In genomic region chr1:62625415-62625814, GRCh38 we compare ENCODE assay signal across 11 cellular contexts. TPM values are rescaled to one million over a fixed set of nuclear protein-coding genes. Genes with fewer than 3 reads are reported as not detected.
DNase-seq lines count a peak whose midpoint lies in the region; ATAC-seq and TF ChIP-seq lines count a peak whose summit lies in the region.
"Had no signal": no experiment of that assay in that cellular context is flagged by ENCODE, and none has a peak within 500 bp of the region (broad histone marks: within the 10 kb centered on the region; RNA-seq: fewer than 3 reads in every experiment).

No MANE protein-coding gene starts in this region.

- H3K27ac Mint-ChIP-seq in osteocyte (ENCODE audit: unreplicated experiment) (peak overlapping the region; percentile 9), immature natural killer cell (no peak overlapping the region)

- H3K27me3 ChIP-seq in dorsolateral prefrontal cortex, result no peaks in the 10 kb centered on the region
- no peaks in the 10 kb centered on the region for H3K27me3 ChIP-seq in neuronal stem cell (ENCODE audit: control insufficient read depth in 3 of 3, insufficient read depth in 3 of 3, low read depth in 1 of 3, low read length in 3 of 3)

- peaks cover 3% of the 10 kb centered on the region for H3K79me1 ChIP-seq in neuronal stem cell (ENCODE audit: low read depth, low read length)

- intact Hi-C loops in dorsolateral prefrontal cortex (cut with DNase I), result no loop called here

- H3K23ac ChIP-seq in neuronal stem cell (ENCODE audit: low read depth, low read length, poor library complexity), result no peak overlapping the region

- no peak overlapping the region for H3K9ac ChIP-seq in neuronal stem cell (ENCODE audit: low read depth, low read length, poor library complexity)

- H3K4me1 ChIP-seq in neuronal stem cell (ENCODE audit: control insufficient read depth in 2 of 2, insufficient read depth in 1 of 2, low read depth in 1 of 2, low read length in 2 of 2), result no peaks in the 10 kb centered on the region

- DNase-seq in NCI-H82 (lab: John Stamatoyannopoulos, UW) (peak; percentile 33), osteocyte (ENCODE audit: extremely low spot score, unreplicated experiment) (no peak), dorsolateral prefrontal cortex (no peak), immature natural killer cell (no peak), neuronal stem cell (ENCODE audit: low spot score) (no peak)
- DNase-seq: activated naive CD4-positive, alpha-beta T cell; DMS153; NCI-H510A had no signal

- H3K9me3 Mint-ChIP-seq in osteocyte (ENCODE audit: unreplicated experiment) (peaks cover 9% of the 10 kb centered on the region), immature natural killer cell (no peaks in the 10 kb centered on the region)

- peaks cover 33% of the 10 kb centered on the region for H3K4me1 Mint-ChIP-seq in osteocyte (ENCODE audit: unreplicated experiment)
- no peaks in the 10 kb centered on the region for H3K4me1 Mint-ChIP-seq in immature natural killer cell

- H3K27ac ChIP-seq in dorsolateral prefrontal cortex (no peak overlapping the region), neuronal stem cell (replicated peaks; ENCODE audit: low read length) (no peak overlapping the region)

- H3K36me3 ChIP-seq in neuronal stem cell (replicated peaks in 1 of 2; ENCODE audit: control insufficient read depth in 2 of 2, insufficient read depth in 2 of 2, low read length in 2 of 2), result peaks cover 7 to 75% of the 10 kb centered on the region in 2 donors

- no peak overlapping the region for H2AK5ac ChIP-seq in neuronal stem cell (ENCODE audit: low read depth, low read length)

- no peak overlapping the region for H2BK12ac ChIP-seq in neuronal stem cell (ENCODE audit: low read length)

- no peak overlapping the region for H2BK120ac ChIP-seq in neuronal stem cell (ENCODE audit: low read depth, low read length)

- ATAC-seq in GM18867 (IDR thresholded peaks at IDR 0.05; ENCODE audit: unreplicated experiment) (peak; percentile 70), HG02852 (IDR thresholded peaks at IDR 0.05; ENCODE audit: unreplicated experiment) (peak; percentile 79)

- H3K18ac ChIP-seq in neuronal stem cell (ENCODE audit: low read length), result no peak overlapping the region

- H3K27me3 Mint-ChIP-seq in osteocyte (ENCODE audit: unreplicated experiment) (no peaks in the 10 kb centered on the region), immature natural killer cell (ENCODE audit: low read depth in 3 of 3) (peaks cover 0 to 1% (median 0%) of the 10 kb centered on the region in 3 donors)

- no peak overlapping the region for H2BK5ac ChIP-seq in neuronal stem cell (ENCODE audit: low read length)

- H3K4ac ChIP-seq in neuronal stem cell (ENCODE audit: low read length), result no peak overlapping the region

- no peak overlapping the region for H3K4me3 ChIP-seq in dorsolateral prefrontal cortex
- no peak overlapping the region for H3K4me3 ChIP-seq in neuronal stem cell (ENCODE audit: low read length in 2 of 2)

- peaks cover 44% of the 10 kb centered on the region for H3K36me3 Mint-ChIP-seq in osteocyte (ENCODE audit: unreplicated experiment)
- peaks cover 0 to 5% (median 4%) of the 10 kb centered on the region in 3 donors for H3K36me3 Mint-ChIP-seq in immature natural killer cell

- no CpG with 5 or more reads among the region's 1 CpG for WGBS in neuronal stem cell (ENCODE audit: extremely low coverage in 2 of 2, insufficient read length in 2 of 2, insufficient replicate concordance in 1 of 2), 2 donors

- H2AFZ ChIP-seq in neuronal stem cell (ENCODE audit: low read length), result no peak overlapping the region

- H4K91ac ChIP-seq in neuronal stem cell (ENCODE audit: low read depth, low read length, poor library complexity), result no peak overlapping the region

- H3K4me3 Mint-ChIP-seq in osteocyte (ENCODE audit: unreplicated experiment) (no peak overlapping the region), immature natural killer cell (no peak overlapping the region)

- H3K4me2 ChIP-seq in neuronal stem cell (ENCODE audit: insufficient read depth, low read length, poor library complexity, severe bottlenecking), result no peak overlapping the region

- H3K14ac ChIP-seq in neuronal stem cell (ENCODE audit: low read length), result no peak overlapping the region

- TF ChIP-seq CTCF in osteocyte (IDR thresholded peaks at IDR 0.05) (no peak), dorsolateral prefrontal cortex (IDR thresholded peaks at IDR 0.05 in 54 of 56, conservative IDR thresholded peaks at IDR 0.05 in 2 of 56; ENCODE audit: low read depth in 1 of 56, partially characterized antibody in 56 of 56) (no peak)

- H2BK15ac ChIP-seq in neuronal stem cell (ENCODE audit: low read length), result no peak overlapping the region

- peaks cover 2 to 9% of the 10 kb centered on the region in 2 donors for H3K9me3 ChIP-seq in neuronal stem cell (replicated peaks in 1 of 2; ENCODE audit: control insufficient read depth in 2 of 2, insufficient read depth in 1 of 2, low read depth in 1 of 2, low read length in 2 of 2)

- no peak overlapping the region for H4K8ac ChIP-seq in neuronal stem cell (ENCODE audit: low read depth, low read length)

RNA-seq across cellular contexts. Expression of gene ANGPTL3, which starts 28.1 kb away (rescaled TPM):
- not detected in 2 replicates for total RNA-seq in osteocyte
- total RNA-seq in dorsolateral prefrontal cortex, result not detected
- polyA plus RNA-seq in immature natural killer cell, result not detected
- not detected for polyA plus RNA-seq in neuronal stem cell (2013, experiment 1 of 2)
- not detected for polyA plus RNA-seq in neuronal stem cell (2013, experiment 2 of 2)
- total RNA-seq: temporal lobe had no signal
